In genomic region chr14:23876160-23876750, GRCh38 we compare ENCODE assay signal across 2 cellular contexts.
TF ChIP-seq lines count a peak whose summit lies in the region.

No MANE protein-coding gene starts in this region.

TF ChIP-seq in GM23338, 12 proteins besides CTCF, POLR2A, EP300 and RAD21 (continued from another document):
- TF ChIP-seq ETS1 (IDR thresholded peaks at IDR 0.05): no peak
- no peak for TF ChIP-seq REST (IDR thresholded peaks at IDR 0.05; ENCODE audit: unreplicated experiment)
- no peak for TF ChIP-seq NANOG (IDR thresholded peaks at IDR 0.05; ENCODE audit: borderline replicate concordance)
- TF ChIP-seq, protein P1, sequence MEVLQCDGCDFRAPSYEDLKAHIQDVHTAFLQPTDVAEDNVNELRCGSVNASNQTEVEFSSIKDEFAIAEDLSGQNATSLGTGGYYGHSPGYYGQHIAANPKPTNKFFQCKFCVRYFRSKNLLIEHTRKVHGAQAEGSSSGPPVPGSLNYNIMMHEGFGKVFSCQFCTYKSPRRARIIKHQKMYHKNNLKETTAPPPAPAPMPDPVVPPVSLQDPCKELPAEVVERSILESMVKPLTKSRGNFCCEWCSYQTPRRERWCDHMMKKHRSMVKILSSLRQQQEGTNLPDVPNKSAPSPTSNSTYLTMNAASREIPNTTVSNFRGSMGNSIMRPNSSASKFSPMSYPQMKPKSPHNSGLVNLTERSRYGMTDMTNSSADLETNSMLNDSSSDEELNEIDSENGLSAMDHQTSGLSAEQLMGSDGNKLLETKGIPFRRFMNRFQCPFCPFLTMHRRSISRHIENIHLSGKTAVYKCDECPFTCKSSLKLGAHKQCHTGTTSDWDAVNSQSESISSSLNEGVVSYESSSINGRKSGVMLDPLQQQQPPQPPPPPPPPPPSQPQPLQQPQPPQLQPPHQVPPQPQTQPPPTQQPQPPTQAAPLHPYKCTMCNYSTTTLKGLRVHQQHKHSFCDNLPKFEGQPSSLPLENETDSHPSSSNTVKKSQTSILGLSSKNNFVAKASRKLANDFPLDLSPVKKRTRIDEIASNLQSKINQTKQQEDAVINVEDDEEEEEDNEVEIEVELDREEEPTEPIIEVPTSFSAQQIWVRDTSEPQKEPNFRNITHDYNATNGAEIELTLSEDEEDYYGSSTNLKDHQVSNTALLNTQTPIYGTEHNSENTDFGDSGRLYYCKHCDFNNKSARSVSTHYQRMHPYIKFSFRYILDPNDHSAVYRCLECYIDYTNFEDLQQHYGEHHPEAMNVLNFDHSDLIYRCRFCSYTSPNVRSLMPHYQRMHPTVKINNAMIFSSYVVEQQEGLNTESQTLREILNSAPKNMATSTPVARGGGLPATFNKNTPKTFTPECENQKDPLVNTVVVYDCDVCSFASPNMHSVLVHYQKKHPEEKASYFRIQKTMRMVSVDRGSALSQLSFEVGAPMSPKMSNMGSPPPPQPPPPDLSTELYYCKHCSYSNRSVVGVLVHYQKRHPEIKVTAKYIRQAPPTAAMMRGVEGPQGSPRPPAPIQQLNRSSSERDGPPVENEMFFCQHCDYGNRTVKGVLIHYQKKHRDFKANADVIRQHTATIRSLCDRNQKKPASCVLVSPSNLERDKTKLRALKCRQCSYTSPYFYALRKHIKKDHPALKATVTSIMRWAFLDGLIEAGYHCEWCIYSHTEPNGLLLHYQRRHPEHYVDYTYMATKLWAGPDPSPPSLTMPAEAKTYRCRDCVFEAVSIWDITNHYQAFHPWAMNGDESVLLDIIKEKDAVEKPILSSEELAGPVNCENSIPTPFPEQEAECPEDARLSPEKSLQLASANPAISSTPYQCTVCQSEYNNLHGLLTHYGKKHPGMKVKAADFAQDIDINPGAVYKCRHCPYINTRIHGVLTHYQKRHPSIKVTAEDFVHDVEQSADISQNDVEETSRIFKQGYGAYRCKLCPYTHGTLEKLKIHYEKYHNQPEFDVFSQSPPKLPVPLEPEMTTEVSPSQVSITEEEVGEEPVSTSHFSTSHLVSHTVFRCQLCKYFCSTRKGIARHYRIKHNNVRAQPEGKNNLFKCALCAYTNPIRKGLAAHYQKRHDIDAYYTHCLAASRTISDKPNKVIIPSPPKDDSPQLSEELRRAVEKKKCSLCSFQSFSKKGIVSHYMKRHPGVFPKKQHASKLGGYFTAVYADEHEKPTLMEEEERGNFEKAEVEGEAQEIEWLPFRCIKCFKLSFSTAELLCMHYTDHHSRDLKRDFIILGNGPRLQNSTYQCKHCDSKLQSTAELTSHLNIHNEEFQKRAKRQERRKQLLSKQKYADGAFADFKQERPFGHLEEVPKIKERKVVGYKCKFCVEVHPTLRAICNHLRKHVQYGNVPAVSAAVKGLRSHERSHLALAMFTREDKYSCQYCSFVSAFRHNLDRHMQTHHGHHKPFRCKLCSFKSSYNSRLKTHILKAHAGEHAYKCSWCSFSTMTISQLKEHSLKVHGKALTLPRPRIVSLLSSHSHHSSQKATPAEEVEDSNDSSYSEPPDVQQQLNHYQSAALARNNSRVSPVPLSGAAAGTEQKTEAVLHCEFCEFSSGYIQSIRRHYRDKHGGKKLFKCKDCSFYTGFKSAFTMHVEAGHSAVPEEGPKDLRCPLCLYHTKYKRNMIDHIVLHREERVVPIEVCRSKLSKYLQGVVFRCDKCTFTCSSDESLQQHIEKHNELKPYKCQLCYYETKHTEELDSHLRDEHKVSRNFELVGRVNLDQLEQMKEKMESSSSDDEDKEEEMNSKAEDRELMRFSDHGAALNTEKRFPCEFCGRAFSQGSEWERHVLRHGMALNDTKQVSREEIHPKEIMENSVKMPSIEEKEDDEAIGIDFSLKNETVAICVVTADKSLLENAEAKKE (CRISPR knock-in tag; IDR thresholded peaks at IDR 0.05): no peak
- TF ChIP-seq ZNF114 (CRISPR knock-in tag; IDR thresholded peaks at IDR 0.05): no peak
- TF ChIP-seq JUNB (IDR thresholded peaks at IDR 0.05; ENCODE audit: unreplicated experiment): no peak
- no peak for TF ChIP-seq EZH2phosphoT487 (IDR thresholded peaks at IDR 0.05; ENCODE audit: unreplicated experiment)

TF ChIP-seq in GM12878, 131 proteins besides CTCF, POLR2A, EP300 and RAD21 (continued from another document):
- TF ChIP-seq, protein P2, sequence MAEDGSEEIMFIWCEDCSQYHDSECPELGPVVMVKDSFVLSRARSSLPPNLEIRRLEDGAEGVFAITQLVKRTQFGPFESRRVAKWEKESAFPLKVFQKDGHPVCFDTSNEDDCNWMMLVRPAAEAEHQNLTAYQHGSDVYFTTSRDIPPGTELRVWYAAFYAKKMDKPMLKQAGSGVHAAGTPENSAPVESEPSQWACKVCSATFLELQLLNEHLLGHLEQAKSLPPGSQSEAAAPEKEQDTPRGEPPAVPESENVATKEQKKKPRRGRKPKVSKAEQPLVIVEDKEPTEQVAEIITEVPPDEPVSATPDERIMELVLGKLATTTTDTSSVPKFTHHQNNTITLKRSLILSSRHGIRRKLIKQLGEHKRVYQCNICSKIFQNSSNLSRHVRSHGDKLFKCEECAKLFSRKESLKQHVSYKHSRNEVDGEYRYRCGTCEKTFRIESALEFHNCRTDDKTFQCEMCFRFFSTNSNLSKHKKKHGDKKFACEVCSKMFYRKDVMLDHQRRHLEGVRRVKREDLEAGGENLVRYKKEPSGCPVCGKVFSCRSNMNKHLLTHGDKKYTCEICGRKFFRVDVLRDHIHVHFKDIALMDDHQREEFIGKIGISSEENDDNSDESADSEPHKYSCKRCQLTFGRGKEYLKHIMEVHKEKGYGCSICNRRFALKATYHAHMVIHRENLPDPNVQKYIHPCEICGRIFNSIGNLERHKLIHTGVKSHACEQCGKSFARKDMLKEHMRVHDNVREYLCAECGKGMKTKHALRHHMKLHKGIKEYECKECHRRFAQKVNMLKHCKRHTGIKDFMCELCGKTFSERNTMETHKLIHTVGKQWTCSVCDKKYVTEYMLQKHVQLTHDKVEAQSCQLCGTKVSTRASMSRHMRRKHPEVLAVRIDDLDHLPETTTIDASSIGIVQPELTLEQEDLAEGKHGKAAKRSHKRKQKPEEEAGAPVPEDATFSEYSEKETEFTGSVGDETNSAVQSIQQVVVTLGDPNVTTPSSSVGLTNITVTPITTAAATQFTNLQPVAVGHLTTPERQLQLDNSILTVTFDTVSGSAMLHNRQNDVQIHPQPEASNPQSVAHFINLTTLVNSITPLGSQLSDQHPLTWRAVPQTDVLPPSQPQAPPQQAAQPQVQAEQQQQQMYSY (CRISPR knock-in tag; IDR thresholded peaks at IDR 0.05): no peak
- TF ChIP-seq CEBPZ (IDR thresholded peaks at IDR 0.05; ENCODE audit: low read depth, low read length) (no peak), LARP7 (IDR thresholded peaks at IDR 0.05) (no peak), POU2F2 (IDR thresholded peaks at IDR 0.05; ENCODE audit: borderline replicate concordance, low read depth, low read length) (no peak), IKZF2 (IDR thresholded peaks at IDR 0.05) (no peak), ZNF207 (IDR thresholded peaks at IDR 0.05; ENCODE audit: borderline replicate concordance) (no peak), RB1 (IDR thresholded peaks at IDR 0.05; ENCODE audit: borderline replicate concordance) (no peak)
TF ChIP-seq in GM12878: peak in this region for 0.
